In genomic region chr20:2558581-2559301, GRCh38 we compare ENCODE assay signal across 12 cellular contexts. TPM values are rescaled to one million over a fixed set of nuclear protein-coding genes. Genes with fewer than 3 reads are reported as not detected.
A peak's percentile ranks its signal among the peaks of the same experiment; 100 is the strongest.
DNase-seq lines count a peak whose midpoint lies in the region; ATAC-seq and TF ChIP-seq lines count a peak whose summit lies in the region.
"Had no signal": no experiment of that assay in that cellular context is flagged by ENCODE, and none has a peak within 500 bp of the region (broad histone marks: within the 10 kb centered on the region; RNA-seq: fewer than 3 reads in every experiment).

No MANE protein-coding gene starts in this region.

- no peaks in the 10 kb centered on the region for H3K36me3 Mint-ChIP-seq in CD8-positive, alpha-beta T cell
- H3K36me3 Mint-ChIP-seq in activated CD4-positive, alpha-beta T cell treated with anti-CD3 and anti-CD28 coated beads, Interleukin-2, amount 10 ng/mL, durations not matched to agents 24 days and 14 days (ENCODE audit: low read depth): no peaks in the 10 kb centered on the region

- H4K20me1 ChIP-seq in osteoblast (ENCODE audit: insufficient read depth, low read length): no peaks in the 10 kb centered on the region

- no peak for TF ChIP-seq CTCF in CD8-positive, alpha-beta T cell (IDR thresholded peaks at IDR 0.05)
- TF ChIP-seq CTCF in fibroblast of pulmonary artery (IDR thresholded peaks at IDR 0.05; ENCODE audit: low read length, missing control alignments) (no peak), osteoblast (IDR thresholded peaks at IDR 0.05; ENCODE audit: extremely low read depth, low read depth, low read length) (no peak)

- H3K4me3 ChIP-seq in CD8-positive, alpha-beta T cell (ENCODE audit: low read depth, low read length): peak overlapping the region; percentile 15
- H3K4me3 ChIP-seq in fibroblast of pulmonary artery (replicated peaks; ENCODE audit: low read depth, low read length) (peak overlapping the region; percentile 7), osteoblast (ENCODE audit: insufficient read depth, low read length) (no peak overlapping the region)

- H3K36me3 ChIP-seq in CD8-positive, alpha-beta T cell (ENCODE audit: insufficient read depth, low read length): no peaks in the 10 kb centered on the region
- no peaks in the 10 kb centered on the region for H3K36me3 ChIP-seq in osteoblast (ENCODE audit: insufficient read depth, low read length)
- H3K36me3 ChIP-seq: gastrocnemius medialis had no signal

- no peak overlapping the region for H3K4me3 Mint-ChIP-seq in CD8-positive, alpha-beta T cell
- H3K4me3 Mint-ChIP-seq in activated CD4-positive, alpha-beta T cell treated with anti-CD3 and anti-CD28 coated beads, Interleukin-2, amount 10 ng/mL, durations not matched to agents 24 days and 14 days: no peak overlapping the region

- ATAC-seq in CD8-positive, alpha-beta T cell: no peak
- ATAC-seq: gastrocnemius medialis had no signal

- intact Hi-C loops in CD8-positive, alpha-beta T cell (cut with DNase I, micrococcal nuclease): no loop called here
- intact Hi-C loops in activated CD4-positive, alpha-beta T cell treated with anti-CD3 and anti-CD28 coated beads, Interleukin-2, amount 10 ng/mL, durations not matched to agents 24 days and 14 days (cut with micrococcal nuclease): no loop called here

- no peak overlapping the region for H2AFZ ChIP-seq in osteoblast (ENCODE audit: low read length)

- CTCF ChIA-PET in CD8-positive, alpha-beta T cell (lab: Charles Lee): interaction anchor here (1.0 kb wide), 1 partner anchor 17 kb away, joined by 3 read pairs; no protein-coding TSS in a partner anchor

- DNase-seq in CD8-positive, alpha-beta T cell: no peak
- DNase-seq in NCI-H69 (lab: John Stamatoyannopoulos, UW) (peak; percentile 21), fibroblast of pulmonary artery (ENCODE audit: low read depth) (peak; percentile 12), osteoblast (ENCODE audit: insufficient read length, low spot score, missing footprints) (peak; percentile 77), NCI-H2107 treated with DMSO at 0.1 percent for 48 hours (lab: John Stamatoyannopoulos, UW; ENCODE audit: unreplicated experiment) (no peak), NCI-H128 (lab: John Stamatoyannopoulos, UW; ENCODE audit: unreplicated experiment) (no peak), SW 1271 (lab: John Stamatoyannopoulos, UW) (no peak)
- DNase-seq in activated CD4-positive, alpha-beta T cell treated with anti-CD3 and anti-CD28 coated beads, Interleukin-2, amount 10 ng/mL, durations not matched to agents 24 days and 14 days: no peak
- DNase-seq: activated effector memory CD4-positive, alpha-beta T cell treated with Interleukin-2 at 50 U/mL for 16 hours; gastrocnemius medialis; NCI-H1436 treated with DMSO at 0.1 percent for 48 hours; SK-N-SH had no signal

- no peak overlapping the region for H3K27ac Mint-ChIP-seq in CD8-positive, alpha-beta T cell
- no peak overlapping the region for H3K27ac Mint-ChIP-seq in activated CD4-positive, alpha-beta T cell treated with anti-CD3 and anti-CD28 coated beads, Interleukin-2, amount 10 ng/mL, durations not matched to agents 24 days and 14 days

- H3K27me3 ChIP-seq in CD8-positive, alpha-beta T cell (ENCODE audit: insufficient read depth, low read length): peaks cover 7% of the 10 kb centered on the region
- peaks cover 54% of the 10 kb centered on the region for H3K27me3 ChIP-seq in osteoblast (ENCODE audit: insufficient read depth, low read length)

- peaks cover 5% of the 10 kb centered on the region for H3K4me1 Mint-ChIP-seq in CD8-positive, alpha-beta T cell (ENCODE audit: low read depth)
- no peaks in the 10 kb centered on the region for H3K4me1 Mint-ChIP-seq in activated CD4-positive, alpha-beta T cell treated with anti-CD3 and anti-CD28 coated beads, Interleukin-2, amount 10 ng/mL, durations not matched to agents 24 days and 14 days

- H3K4me2 ChIP-seq in osteoblast (ENCODE audit: insufficient read depth, low read length): no peak overlapping the region
- H3K4me2 ChIP-seq: SK-N-SH had no signal

- no peaks in the 10 kb centered on the region for H3K9me3 Mint-ChIP-seq in CD8-positive, alpha-beta T cell
- H3K9me3 Mint-ChIP-seq in activated CD4-positive, alpha-beta T cell treated with anti-CD3 and anti-CD28 coated beads, Interleukin-2, amount 10 ng/mL, durations not matched to agents 24 days and 14 days: no peaks in the 10 kb centered on the region

- H3K79me2 ChIP-seq in osteoblast (ENCODE audit: insufficient read depth, low read length): no peaks in the 10 kb centered on the region

- H3K27ac ChIP-seq in CD8-positive, alpha-beta T cell (ENCODE audit: low read depth, low read length): no peak overlapping the region
- H3K27ac ChIP-seq in osteoblast (ENCODE audit: low read depth, low read length): no peak overlapping the region
- H3K27ac ChIP-seq: gastrocnemius medialis had no signal

- H3K27me3 Mint-ChIP-seq in CD8-positive, alpha-beta T cell (ENCODE audit: low read depth): peaks cover 51% of the 10 kb centered on the region
- H3K27me3 Mint-ChIP-seq in activated CD4-positive, alpha-beta T cell treated with anti-CD3 and anti-CD28 coated beads, Interleukin-2, amount 10 ng/mL, durations not matched to agents 24 days and 14 days: peaks cover 51% of the 10 kb centered on the region

- POLR2A ChIA-PET in CD8-positive, alpha-beta T cell (lab: Charles Lee): no interaction called here

- H3K4me1 ChIP-seq in CD8-positive, alpha-beta T cell (ENCODE audit: insufficient read depth, low read length): peaks cover 3% of the 10 kb centered on the region
- no peaks in the 10 kb centered on the region for H3K4me1 ChIP-seq in osteoblast (ENCODE audit: insufficient read depth, low read length)
- H3K4me1 ChIP-seq: gastrocnemius medialis had no signal

- no peaks in the 10 kb centered on the region for H3K9me3 ChIP-seq in CD8-positive, alpha-beta T cell (ENCODE audit: low read length)
- no peaks in the 10 kb centered on the region for H3K9me3 ChIP-seq in osteoblast (ENCODE audit: low read depth, low read length)
- H3K9me3 ChIP-seq: gastrocnemius medialis, SK-N-SH had no signal

RNA-seq across cellular contexts. Expression of gene TMC2, which starts 22.4 kb away (rescaled TPM):
- total RNA-seq in CD8-positive, alpha-beta T cell: not detected
- total RNA-seq in osteoblast: not detected in 2 replicates
- not detected in 2 replicates for total RNA-seq in activated CD4-positive, alpha-beta T cell treated with anti-CD3 and anti-CD28 coated beads, Interleukin-2, amount 10 ng/mL, durations not matched to agents 24 days and 14 days

RNA-seq across cellular contexts. Expression of gene ZNF343, which starts 50.0 kb away (rescaled TPM):
- total RNA-seq in CD8-positive, alpha-beta T cell: 1 to 10 TPM; 3.9 to 4.9 TPM
- 6.9 and 12.7 TPM in 2 replicates for total RNA-seq in osteoblast
- 18.9 and 21.4 TPM in 2 replicates for total RNA-seq in activated CD4-positive, alpha-beta T cell treated with anti-CD3 and anti-CD28 coated beads, Interleukin-2, amount 10 ng/mL, durations not matched to agents 24 days and 14 days

Comparison
In these comparisons a context has a peak if more than half of its experiments do, and no peak if none do; other contexts are left out.
1. DNase-seq: peak in NCI-H69 (single experiment), fibroblast of pulmonary artery (single experiment) and osteoblast (single experiment); none in CD8-positive, alpha-beta T cell (0 of 7), NCI-H2107 treated with DMSO at 0.1 percent for 48 hours (single experiment), NCI-H128 (single experiment), activated CD4-positive, alpha-beta T cell treated with anti-CD3 and anti-CD28 coated beads, Interleukin-2, amount 10 ng/mL, durations not matched to agents 24 days and 14 days (single experiment) and SW 1271 (0 of 2).